In genomic region chr7:150829426-150829825, GRCh38 we compare ENCODE assay signal across 25 cellular contexts. TPM values are rescaled to one million over a fixed set of nuclear protein-coding genes. Genes with fewer than 3 reads are reported as not detected.
DNase-seq lines count a peak whose midpoint lies in the region; ATAC-seq and TF ChIP-seq lines count a peak whose summit lies in the region.
"Had no signal": no experiment of that assay in that cellular context is flagged by ENCODE, and none has a peak within 500 bp of the region (broad histone marks: within the 10 kb centered on the region; RNA-seq: fewer than 3 reads in every experiment).

No MANE protein-coding gene starts in this region.

- no peak overlapping the region for H3K27ac Mint-ChIP-seq in osteocyte (ENCODE audit: unreplicated experiment)
- H3K27ac Mint-ChIP-seq: B cell; CD8-positive, alpha-beta memory T cell had no signal

- H3K4me1 Mint-ChIP-seq in osteocyte (ENCODE audit: unreplicated experiment): no peaks in the 10 kb centered on the region
- H3K4me1 Mint-ChIP-seq: B cell; CD8-positive, alpha-beta memory T cell had no signal

- H3K4me3 ChIP-seq in GM12865 (ENCODE audit: low read depth, low read length) (no peak overlapping the region), fibroblast of mammary gland (ENCODE audit: control insufficient read depth, low read depth, low read length) (no peak overlapping the region)

- peaks cover 10% of the 10 kb centered on the region for H3K9me3 Mint-ChIP-seq in osteocyte (ENCODE audit: unreplicated experiment)
- H3K9me3 Mint-ChIP-seq: CD8-positive, alpha-beta memory T cell had no signal

- TF ChIP-seq CTCF in GM12865 (IDR thresholded peaks at IDR 0.05; ENCODE audit: insufficient read depth, low read depth, low read length, missing control alignments) (no peak), fibroblast of mammary gland (conservative IDR thresholded peaks at IDR 0.05; ENCODE audit: control insufficient read depth, insufficient read depth, low read depth, low read length) (no peak), osteocyte (IDR thresholded peaks at IDR 0.05) (no peak)

- no peaks in the 10 kb centered on the region for H3K36me3 Mint-ChIP-seq in osteocyte (ENCODE audit: unreplicated experiment)

- DNase-seq in GM12865 (ENCODE audit: low read depth) (peak; percentile 17), NCI-H69 (lab: John Stamatoyannopoulos, UW) (peak; percentile 43), fibroblast of mammary gland (ENCODE audit: low read depth) (peak; percentile 29), middle frontal gyrus (ENCODE audit: extremely low spot score, low spot score) (no peak), osteocyte (ENCODE audit: extremely low spot score, unreplicated experiment) (no peak)
- no peak for DNase-seq in activated CD4-positive, alpha-beta T cell treated with anti-CD3 and anti-CD28 coated beads for 48 hours
- DNase-seq: CD8-positive, alpha-beta memory T cell; DMS 273 treated with DMSO at 0.1 percent for 48 hours; DND-41; KBM-7; NCI-H1092; NCI-H1417 treated with DMSO at 0.1 percent for 48 hours; NCI-H1694 treated with DMSO at 0.1 percent for 48 hours; NCI-H2081; NCI-H2171; NCI-H226; NCI-H510A; PC-3 had no signal

- no peak overlapping the region for H3K4me3 Mint-ChIP-seq in osteocyte (ENCODE audit: unreplicated experiment)
- H3K4me3 Mint-ChIP-seq: B cell; CD8-positive, alpha-beta memory T cell had no signal

- ATAC-seq in HG03342 (IDR thresholded peaks at IDR 0.05; ENCODE audit: unreplicated experiment): no peak
- ATAC-seq: PC-3, SK-N-SH treated with all-trans-retinoic acid at 6 μM for 48 hours had no signal

- peaks cover 2% of the 10 kb centered on the region for H3K27me3 Mint-ChIP-seq in osteocyte (ENCODE audit: unreplicated experiment)

RNA-seq across cellular contexts. Expression of gene AOC1, which starts 22.9 kb away (rescaled TPM):
- not detected in 2 replicates for total RNA-seq in osteocyte
- total RNA-seq: A673; B cell; CD8-positive, alpha-beta memory T cell; LHCN-M2; PC-3 had no signal

RNA-seq across cellular contexts. Expression of gene TMEM176A, which starts 28.9 kb away (rescaled TPM):
- total RNA-seq in osteocyte: not detected in 2 replicates
- total RNA-seq: B cell, H4, LHCN-M2, MCF 10A, PC-3 had no signal

RNA-seq across cellular contexts. Expression of gene TMEM176B, which starts 29.3 kb away (rescaled TPM):
- total RNA-seq in osteocyte: not detected in 2 replicates
- total RNA-seq: LHCN-M2, PC-3 had no signal

Comparison
In these comparisons a context has a peak if more than half of its experiments do, and no peak if none do; other contexts are left out.
1. DNase-seq: peak in GM12865 (single experiment), NCI-H69 (single experiment) and fibroblast of mammary gland (single experiment); none in middle frontal gyrus (single experiment), osteocyte (single experiment) and activated CD4-positive, alpha-beta T cell treated with anti-CD3 and anti-CD28 coated beads for 48 hours (single experiment).